ENCODE assay signal across 15 cellular contexts in the genomic region with DNA sequence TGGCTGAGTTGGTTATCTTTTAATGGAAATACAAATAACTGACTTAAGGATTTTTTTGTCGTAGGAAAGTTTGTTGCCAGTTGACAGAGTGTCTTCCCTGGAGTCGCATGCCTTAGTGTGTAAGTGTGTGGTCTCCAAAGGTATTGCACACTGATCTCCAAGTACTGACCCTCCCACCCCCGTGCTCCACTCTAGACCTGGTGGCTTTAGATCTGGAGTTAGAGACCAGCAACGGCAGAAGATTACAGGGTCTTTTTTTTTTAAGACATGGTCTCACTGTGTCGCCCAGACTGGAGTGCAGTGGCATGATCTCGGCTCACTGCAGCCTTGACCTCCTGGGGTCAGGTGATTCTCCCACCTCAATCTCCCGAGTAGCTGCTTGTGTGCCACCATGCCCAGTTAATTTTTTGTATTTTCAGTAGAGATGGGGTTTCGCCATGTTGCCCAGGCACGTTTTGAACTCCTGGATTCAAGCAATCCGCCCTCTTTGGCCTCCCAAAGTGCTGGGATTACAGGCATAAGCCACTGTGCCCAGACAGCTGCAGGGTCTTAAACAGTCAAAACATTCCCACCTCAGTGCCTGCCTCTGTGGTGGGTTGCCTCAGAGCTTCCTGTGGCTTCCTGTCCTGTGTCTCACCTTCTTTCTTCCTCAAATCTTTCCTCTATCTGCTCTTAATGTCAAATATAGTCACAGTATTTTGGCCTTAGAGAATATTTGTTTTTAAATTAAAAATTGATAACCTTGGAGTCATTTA. TPM values are rescaled to one million over a fixed set of nuclear protein-coding genes. Genes with fewer than 3 reads are reported as not detected.
DNase-seq lines count a peak whose midpoint lies in the region; ATAC-seq, FAIRE-seq and TF ChIP-seq lines count a peak whose summit lies in the region.
"Had no signal": no experiment of that assay in that cellular context is flagged by ENCODE, and none has a peak within 500 bp of the region (broad histone marks: within the 10 kb centered on the region; RNA-seq: fewer than 3 reads in every experiment).

No MANE protein-coding gene starts in this region.

- no peak for TF ChIP-seq CTCF in HepG2 (CRISPR knock-in tag; IDR thresholded peaks at IDR 0.05)
- no peak for TF ChIP-seq CTCF in right lobe of liver (IDR thresholded peaks at IDR 0.05)

- POLR2A ChIA-PET in HepG2 (lab: Yijun Ruan, JAX) = no interaction called here

- peak overlapping the region; percentile 28 for H3K4me3 Mint-ChIP-seq in T-helper 17 cell
- peak overlapping the region; percentile 56 to 69 for H3K4me3 Mint-ChIP-seq in effector memory CD8-positive, alpha-beta T cell
- H3K4me3 Mint-ChIP-seq: mesothelial cell of epicardium had no signal

- in situ Hi-C loops in HepG2 (cut with HindIII; ENCODE audit: extremely low pct_ligation_motif_present, low pct_unique_long_range_greater_than_20kb) = no loop called here

- no peaks in the 10 kb centered on the region for H3K9me3 Mint-ChIP-seq in effector memory CD8-positive, alpha-beta T cell
- H3K9me3 Mint-ChIP-seq: mesothelial cell of epicardium had no signal

- H3K4me1 Mint-ChIP-seq in T-helper 17 cell = peaks cover 65% of the 10 kb centered on the region
- peaks cover 63 to 82% of the 10 kb centered on the region in 2 donors for H3K4me1 Mint-ChIP-seq in effector memory CD8-positive, alpha-beta T cell (ENCODE audit: low read depth in 2 of 2)

- H2AFZ ChIP-seq in HepG2 (ENCODE audit: low read length) = no peak overlapping the region

- H3K4me2 ChIP-seq in HepG2 (ENCODE audit: low read depth, low read length) = no peak overlapping the region

- TF ChIP-seq EP300 in HepG2 (IDR thresholded peaks at IDR 0.05; ENCODE audit: low read depth in 2 of 2, low read length in 2 of 2) (no peak), HepG2 (CRISPR knock-in tag; IDR thresholded peaks at IDR 0.05; ENCODE audit: borderline replicate concordance) (no peak)

- intact Hi-C loops in HepG2 (cut with micrococcal nuclease; ENCODE audit: unreplicated experiment) (no loop called here), right lobe of liver (cut with DNase I) (no loop called here)

- H3K9ac ChIP-seq in HepG2 (ENCODE audit: insufficient read depth, low read depth, low read length) = no peak overlapping the region

- peaks cover 15% of the 10 kb centered on the region; the same call in 1 of the 2 replicates for H4K20me1 ChIP-seq in HepG2 (ENCODE audit: insufficient read depth, low read length)

- TF ChIP-seq RAD21 in HepG2 (CRISPR knock-in tag; IDR thresholded peaks at IDR 0.05) = no peak

- DNase-seq in HepG2 (ENCODE audit: low spot score) = no peak
- no peak for DNase-seq in right lobe of liver
- no peak for DNase-seq in T-helper 17 cell
- no peak for DNase-seq in effector memory CD8-positive, alpha-beta T cell
- DNase-seq in superior temporal gyrus (ENCODE audit: extremely low spot score) = no peak
- no peak for DNase-seq in SW 1271 (lab: John Stamatoyannopoulos, UW)
- DNase-seq: central memory CD4-positive, alpha-beta T cell; erythroblast; H7; NCI-H1417; NCI-H526 treated with DMSO at 0.1 percent for 48 hours had no signal

- no peaks in the 10 kb centered on the region for H3K36me3 Mint-ChIP-seq in T-helper 17 cell (ENCODE audit: low read depth)
- H3K36me3 Mint-ChIP-seq in effector memory CD8-positive, alpha-beta T cell (ENCODE audit: insufficient read depth) = peaks cover 36% of the 10 kb centered on the region
- H3K36me3 Mint-ChIP-seq: mesothelial cell of epicardium had no signal

- TF ChIP-seq POLR2A in HepG2 (IDR thresholded peaks at IDR 0.05; ENCODE audit: insufficient read depth in 1 of 2, low read depth in 2 of 2, low read length in 2 of 2) = no peak
- TF ChIP-seq POLR2A in right lobe of liver (IDR thresholded peaks at IDR 0.05) = no peak

- H3K27ac Mint-ChIP-seq in T-helper 17 cell = peak overlapping the region; percentile 4
- H3K27ac Mint-ChIP-seq in effector memory CD8-positive, alpha-beta T cell = peak overlapping the region; percentile 84 to 89
- H3K27ac Mint-ChIP-seq: mesothelial cell of epicardium had no signal

- peaks cover 62% of the 10 kb centered on the region for H3K4me1 ChIP-seq in HepG2 (ENCODE audit: insufficient read depth, low read length)
- H3K4me1 ChIP-seq in right lobe of liver = peaks cover 0 to 39% (median 2%) of the 10 kb centered on the region in 4 donors
- peaks cover 11% of the 10 kb centered on the region for H3K4me1 ChIP-seq in thymus (ENCODE audit: control insufficient read depth, insufficient read depth, low read length)

- H3K27ac ChIP-seq in HepG2 (ENCODE audit: extremely low read length, insufficient read depth, low read length) = no peak overlapping the region
- H3K27ac ChIP-seq in right lobe of liver = no peak overlapping the region
- peak overlapping the region; percentile 33 for H3K27ac ChIP-seq in thymus (ENCODE audit: low read depth)
- H3K27ac ChIP-seq: C4-2B had no signal

- peaks cover 85% of the 10 kb centered on the region for H3K79me2 ChIP-seq in HepG2 (ENCODE audit: insufficient read depth, low read length)

- H3K9me3 ChIP-seq in HepG2 (ENCODE audit: low read length) = no peaks in the 10 kb centered on the region
- no peaks in the 10 kb centered on the region for H3K9me3 ChIP-seq in right lobe of liver
- no peaks in the 10 kb centered on the region for H3K9me3 ChIP-seq in T-helper 17 cell (ENCODE audit: control insufficient read depth, low read length, poor library complexity, severe bottlenecking)
- H3K9me3 ChIP-seq in thymus (ENCODE audit: control insufficient read depth) = no peaks in the 10 kb centered on the region

- BruUV-seq in HepG2 (replicated peaks; lab: Mats Ljungman, UMichigan) = no TSS peak

- H3K27me3 Mint-ChIP-seq in T-helper 17 cell = no peaks in the 10 kb centered on the region
- no peaks in the 10 kb centered on the region for H3K27me3 Mint-ChIP-seq in effector memory CD8-positive, alpha-beta T cell

- 88% methylated on average over 10 of the region's 10 CpGs for WGBS in HepG2 (ENCODE audit: low lambda C conversion rate)
- WGBS in right lobe of liver (ENCODE audit: insufficient coverage, low coverage, low lambda C conversion rate, missing lambda C conversion rate) = 56% methylated on average over 4 of the region's 10 CpGs
- 59% methylated on average over 10 of the region's 10 CpGs for WGBS in thymus

- no peaks in the 10 kb centered on the region; a peak in 1 of 5 replicates for H3K36me3 ChIP-seq in HepG2 (replicated peaks in 1 of 2; ENCODE audit: control insufficient read depth in 1 of 2, insufficient read depth in 2 of 2, low read length in 2 of 2)
- H3K36me3 ChIP-seq in right lobe of liver = no peaks in the 10 kb centered on the region
- no peaks in the 10 kb centered on the region for H3K36me3 ChIP-seq in thymus (ENCODE audit: control insufficient read depth, insufficient read depth)

- H3K4me3 ChIP-seq in HepG2 (replicated peaks in 1 of 3; ENCODE audit: insufficient read depth in 1 of 3, low read depth in 2 of 3, low read length in 3 of 3) (no peak overlapping the region), right lobe of liver (no peak overlapping the region), thymus (ENCODE audit: low read length) (no peak overlapping the region)

- FAIRE-seq in HepG2 (lab: Jason Lieb, UNC) = no peak

- CTCF ChIA-PET in HepG2 (lab: Yijun Ruan, JAX; ENCODE audit: low intra/inter-chr PET ratio, low total read pairs) = no interaction called here

- ATAC-seq in HepG2 = peak; percentile 60; the same call in 1 of the 3 replicates
- no peak for ATAC-seq in right lobe of liver
- peak; percentile 27 for ATAC-seq in T-helper 17 cell
- ATAC-seq in effector memory CD8-positive, alpha-beta T cell (replicated peaks) = peak; percentile 27
- ATAC-seq in HG03095 (IDR thresholded peaks at IDR 0.05; ENCODE audit: unreplicated experiment) = no peak

- H3K27me3 ChIP-seq in HepG2 (ENCODE audit: control insufficient read depth in 1 of 2, insufficient read depth in 2 of 2, low read length in 2 of 2) (no peaks in the 10 kb centered on the region), right lobe of liver (no peaks in the 10 kb centered on the region), thymus (ENCODE audit: control insufficient read depth, insufficient read depth) (no peaks in the 10 kb centered on the region)

TF ChIP-seq in HepG2, 621 proteins besides CTCF, POLR2A, EP300 and RAD21:
- no peak for TF ChIP-seq RXRB (CRISPR knock-in tag; IDR thresholded peaks at IDR 0.05; ENCODE audit: borderline replicate concordance)

RNA-seq across cellular contexts. Expression of a gene that starts 6.9 kb away (rescaled TPM):
- total RNA-seq in HepG2 (2016; rRNA removed; fragmentation: Illumina TruSeq; extraction: Trizol) = 15.2 and 16.5 TPM in 2 replicates
- total RNA-seq in HepG2 (2016; cell fraction: cytosol; rRNA removed; fragmentation: Illumina TruSeq; extraction: Trizol; ENCODE audit: low read depth) = 16.6 and 17.0 TPM in 2 replicates
- 12.6 and 17.1 TPM in 2 replicates for total RNA-seq in HepG2 (2016; cell fraction: insoluble cytoplasmic fraction; rRNA removed; fragmentation: Illumina TruSeq; extraction: Trizol)
- 18.2 and 18.5 TPM in 2 replicates for total RNA-seq in HepG2 (2016; cell fraction: membrane; rRNA removed; fragmentation: Illumina TruSeq; extraction: Trizol)
- total RNA-seq in HepG2 (2016; cell fraction: nucleus; rRNA removed; fragmentation: Illumina TruSeq; extraction: Trizol) = 25.8 and 26.3 TPM in 2 replicates
- 10.6 TPM in 2 replicates for polyA plus RNA-seq in HepG2 (2011; rRNA removed)
- polyA plus RNA-seq in HepG2 (2011; cell fraction: cytosol; rRNA removed) = 6.4 and 7.4 TPM in 2 replicates
- 33.8 and 34.4 TPM in 2 replicates for polyA plus RNA-seq in HepG2 (2011; cell fraction: nucleus; rRNA removed)
- polyA plus RNA-seq in HepG2 (2012) = 9.8 and 12.7 TPM in 2 replicates
- 12.1 and 12.5 TPM in 2 replicates for polyA plus RNA-seq in HepG2 (2016; cell fraction: cytosol; fragmentation: Illumina TruSeq; extraction: Trizol; ENCODE audit: low read depth)
- polyA plus RNA-seq in HepG2 (2016; cell fraction: insoluble cytoplasmic fraction; fragmentation: Illumina TruSeq; extraction: Trizol; ENCODE audit: low read depth) = 9.5 and 11.9 TPM in 2 replicates
- 10.0 and 10.8 TPM in 2 replicates for polyA plus RNA-seq in HepG2 (2016; cell fraction: membrane; fragmentation: Illumina TruSeq; extraction: Trizol; ENCODE audit: low read depth)
- polyA plus RNA-seq in HepG2 (2016; cell fraction: nucleus; fragmentation: Illumina TruSeq; extraction: Trizol; ENCODE audit: insufficient read depth, low read depth) = 30.3 and 54.6 TPM in 2 replicates
- polyA minus RNA-seq in HepG2 (2011; rRNA and poly(A)+ RNA removed; ENCODE audit: low replicate concordance) = 19.6 and 41.6 TPM in 2 replicates
- 6.8 and 7.4 TPM in 2 replicates for polyA minus RNA-seq in HepG2 (2011; cell fraction: cytosol; rRNA and poly(A)+ RNA removed)
- 27.6 and 28.3 TPM in 2 replicates for polyA minus RNA-seq in HepG2 (2011; cell fraction: nucleus; rRNA and poly(A)+ RNA removed)
- total RNA-seq in right lobe of liver = 10 to 100 TPM; 15.4 to 25.6 (median 18.4) TPM
- total RNA-seq in T-helper 17 cell = 100 to 1,000 TPM; 107 to 122 TPM
- polyA plus RNA-seq in thymus = 14.0 TPM

Comparison
In these comparisons a context has a peak if more than half of its experiments do, and no peak if none do; other contexts are left out.
1. ATAC-seq: peak in HepG2 (single experiment), T-helper 17 cell (single experiment) and effector memory CD8-positive, alpha-beta T cell (single experiment); none in right lobe of liver (0 of 4) and HG03095 (single experiment).